ENCODE assay signal across 15 cellular contexts in genomic region chr1:62093261-62093660, GRCh38.
DNase-seq lines count a peak whose midpoint lies in the region; ATAC-seq, FAIRE-seq and TF ChIP-seq lines count a peak whose summit lies in the region.
"Had no signal": no experiment of that assay in that cellular context is flagged by ENCODE, and none has a peak within 500 bp of the region (broad histone marks: within the 10 kb centered on the region; RNA-seq: fewer than 3 reads in every experiment).

No MANE protein-coding gene starts in this region.

- no peaks in the 10 kb centered on the region for H3K27me3 ChIP-seq in liver (ENCODE audit: control insufficient read depth in 4 of 4, insufficient read depth in 4 of 4, low read length in 3 of 4)
- no peaks in the 10 kb centered on the region for H3K27me3 ChIP-seq in HepG2 (ENCODE audit: control insufficient read depth in 1 of 2, insufficient read depth in 2 of 2, low read length in 2 of 2)
- H3K27me3 ChIP-seq: BLaER1 treated with 17β-estradiol and CSF1 and Interleukin-3, amounts not matched to agents 10 nM and 100 nM had no signal

- no peak overlapping the region for H3K27ac ChIP-seq in liver (ENCODE audit: low read depth in 1 of 2, low read length in 2 of 2)
- no peak overlapping the region for H3K27ac ChIP-seq in HepG2 (ENCODE audit: extremely low read length, insufficient read depth, low read length)
- H3K27ac ChIP-seq: BLaER1 treated with 17β-estradiol and CSF1 and Interleukin-3, amounts not matched to agents 10 nM and 100 nM had no signal

- DNase-seq in HepG2 (ENCODE audit: low spot score) (no peak), astrocyte of the spinal cord (ENCODE audit: low read depth, low spot score) (peak; percentile 55), left colon (no peak), smooth muscle cell of the brain vasculature (ENCODE audit: low read depth, low spot score) (peak; percentile 49), GOT3 (lab: John Stamatoyannopoulos, UW) (no peak), osteocyte (ENCODE audit: extremely low spot score, unreplicated experiment) (no peak)
- no peak for DNase-seq in activated T-cell treated with anti-CD3 and anti-CD28 coated beads, Interleukin-2, amount 50 U/mL, for 48 hours
- DNase-seq: ACHN; Calu3; CD4-positive, CD25-positive, alpha-beta regulatory T cell; DMS 273 treated with DMSO at 0.1 percent for 48 hours had no signal

- H3K4me1 Mint-ChIP-seq in osteocyte (ENCODE audit: unreplicated experiment): peaks cover 9% of the 10 kb centered on the region
- H3K4me1 Mint-ChIP-seq: CD4-positive, CD25-positive, alpha-beta regulatory T cell had no signal

- TF ChIP-seq EP300 in HepG2 (IDR thresholded peaks at IDR 0.05; ENCODE audit: low read depth in 2 of 2, low read length in 2 of 2): no peak
- TF ChIP-seq EP300 in HepG2 (CRISPR knock-in tag; IDR thresholded peaks at IDR 0.05; ENCODE audit: borderline replicate concordance): no peak

- FAIRE-seq in HepG2 (lab: Jason Lieb, UNC): no peak
- FAIRE-seq: H54 had no signal

- 37% methylated on average over 3 of the region's 3 CpGs for WGBS in liver
- WGBS in HepG2 (ENCODE audit: low lambda C conversion rate): 91% methylated on average over 3 of the region's 3 CpGs

- H4K20me1 ChIP-seq in HepG2 (ENCODE audit: insufficient read depth, low read length): no peaks in the 10 kb centered on the region
- H4K20me1 ChIP-seq: BLaER1 treated with 17β-estradiol and CSF1 and Interleukin-3, amounts not matched to agents 10 nM and 100 nM had no signal

- TF ChIP-seq RAD21 in liver (IDR thresholded peaks at IDR 0.05) (no peak), HepG2 (CRISPR knock-in tag; IDR thresholded peaks at IDR 0.05) (no peak)

- H3K9me3 ChIP-seq in liver (ENCODE audit: control insufficient read depth in 4 of 4, low read length in 3 of 4) (no peaks in the 10 kb centered on the region), HepG2 (ENCODE audit: low read length) (no peaks in the 10 kb centered on the region)

- no peaks in the 10 kb centered on the region for H3K27me3 Mint-ChIP-seq in osteocyte (ENCODE audit: unreplicated experiment)
- H3K27me3 Mint-ChIP-seq: CD4-positive, CD25-positive, alpha-beta regulatory T cell had no signal

- H3K4me1 ChIP-seq in liver (ENCODE audit: control insufficient read depth in 4 of 4, insufficient read depth in 4 of 4, low read length in 3 of 4) (peaks cover 0 to 12% (median 4%) of the 10 kb centered on the region in 4 donors), HepG2 (ENCODE audit: insufficient read depth, low read length) (0 out of 2 replicates have a peak, but pooled peaks cover 13% of the 10 kb centered on the region)
- H3K4me1 ChIP-seq: BLaER1 treated with 17β-estradiol and CSF1 and Interleukin-3, amounts not matched to agents 10 nM and 100 nM had no signal

- ATAC-seq in HepG2 (no peak), left colon (peak; percentile 52)
- ATAC-seq: HCT116 had no signal

- POLR2A ChIA-PET in HepG2 (lab: Yijun Ruan, JAX): no interaction called here

- in situ Hi-C loops in HepG2 (cut with HindIII; ENCODE audit: extremely low pct_ligation_motif_present, low pct_unique_long_range_greater_than_20kb) (no loop called here), astrocyte of the spinal cord (cut with HindIII; ENCODE audit: low sequenced_read_pairs) (no loop called here)

- no peak overlapping the region for H3K27ac Mint-ChIP-seq in osteocyte (ENCODE audit: unreplicated experiment)
- H3K27ac Mint-ChIP-seq: CD4-positive, CD25-positive, alpha-beta regulatory T cell had no signal

- no peak for TF ChIP-seq POLR2A in HepG2 (IDR thresholded peaks at IDR 0.05; ENCODE audit: insufficient read depth in 1 of 2, low read depth in 2 of 2, low read length in 2 of 2)

- H3K36me3 ChIP-seq in liver (ENCODE audit: control insufficient read depth in 4 of 4, insufficient read depth in 3 of 4, low read depth in 1 of 4, low read length in 3 of 4) (no peaks in the 10 kb centered on the region), HepG2 (replicated peaks in 1 of 2; ENCODE audit: control insufficient read depth in 1 of 2, insufficient read depth in 2 of 2, low read length in 2 of 2) (no peaks in the 10 kb centered on the region)
- H3K36me3 ChIP-seq: BLaER1 treated with 17β-estradiol and CSF1 and Interleukin-3, amounts not matched to agents 10 nM and 100 nM had no signal

- TF ChIP-seq CTCF in liver (IDR thresholded peaks at IDR 0.05; ENCODE audit: low read depth, low read length, missing input control) (no peak), HepG2 (CRISPR knock-in tag; IDR thresholded peaks at IDR 0.05) (no peak), astrocyte of the spinal cord (IDR thresholded peaks at IDR 0.05; ENCODE audit: low read depth, low read length) (no peak), osteocyte (IDR thresholded peaks at IDR 0.05) (no peak)

- CTCF ChIA-PET in HepG2 (lab: Yijun Ruan, JAX; ENCODE audit: low intra/inter-chr PET ratio, low total read pairs): no interaction called here

- intact Hi-C loops in HepG2 (cut with micrococcal nuclease; ENCODE audit: unreplicated experiment): no loop called here
- intact Hi-C loops in left colon (cut with DNase I, micrococcal nuclease): no loop called here

- no peak overlapping the region for H3K4me3 ChIP-seq in liver (ENCODE audit: low read depth in 1 of 3, low read length in 3 of 3)
- H3K4me3 ChIP-seq in HepG2 (replicated peaks in 1 of 3; ENCODE audit: insufficient read depth in 1 of 3, low read depth in 2 of 3, low read length in 3 of 3): no peak overlapping the region
- H3K4me3 ChIP-seq in astrocyte of the spinal cord (ENCODE audit: low read depth, low read length): no peak overlapping the region
- H3K4me3 ChIP-seq: BLaER1 treated with 17β-estradiol and CSF1 and Interleukin-3, amounts not matched to agents 10 nM and 100 nM had no signal

- no TSS peak for BruUV-seq in HepG2 (replicated peaks; lab: Mats Ljungman, UMichigan)

- no peak overlapping the region for H2AFZ ChIP-seq in HepG2 (ENCODE audit: low read length)

- H3K4me3 Mint-ChIP-seq in osteocyte (ENCODE audit: unreplicated experiment): no peak overlapping the region
- H3K4me3 Mint-ChIP-seq: CD4-positive, CD25-positive, alpha-beta regulatory T cell had no signal

- H3K4me2 ChIP-seq in HepG2 (ENCODE audit: low read depth, low read length): no peak overlapping the region
- H3K4me2 ChIP-seq: BLaER1 treated with 17β-estradiol and CSF1 and Interleukin-3, amounts not matched to agents 10 nM and 100 nM had no signal

- H3K79me2 ChIP-seq in HepG2 (ENCODE audit: insufficient read depth, low read length): no peaks in the 10 kb centered on the region

- no peaks in the 10 kb centered on the region for H3K9me3 Mint-ChIP-seq in osteocyte (ENCODE audit: unreplicated experiment)

- H3K9ac ChIP-seq in liver (ENCODE audit: low read depth in 1 of 2, low read length in 2 of 2) (no peak overlapping the region), HepG2 (ENCODE audit: insufficient read depth, low read depth, low read length) (no peak overlapping the region)
- H3K9ac ChIP-seq: BLaER1 treated with 17β-estradiol and CSF1 and Interleukin-3, amounts not matched to agents 10 nM and 100 nM had no signal

- H3K36me3 Mint-ChIP-seq in osteocyte (ENCODE audit: unreplicated experiment): peaks cover 7% of the 10 kb centered on the region

TF ChIP-seq in liver, 16 proteins besides CTCF, POLR2A, EP300 and RAD21:
- TF ChIP-seq NR2F2 (IDR thresholded peaks at IDR 0.05): no peak
- TF ChIP-seq HNF4A (conservative IDR thresholded peaks at IDR 0.05): peak; percentile 58 to 60
- peak in 1 of 2 donors; percentile 19 for TF ChIP-seq RXRA (IDR thresholded peaks at IDR 0.05)
- TF ChIP-seq TAF1 (conservative IDR thresholded peaks at IDR 0.05): no peak

TF ChIP-seq in HepG2, 621 proteins besides CTCF, POLR2A, EP300 and RAD21:
- TF ChIP-seq TBX3 (IDR thresholded peaks at IDR 0.05; ENCODE audit: borderline replicate concordance) (no peak), ZNF746 (CRISPR knock-in tag; IDR thresholded peaks at IDR 0.05) (no peak), NFYC (CRISPR knock-in tag; IDR thresholded peaks at IDR 0.05) (no peak), RBM22 (optimal IDR thresholded peaks at IDR 0.05; ENCODE audit: low read length) (no peak), FOSL2 (CRISPR knock-in tag; IDR thresholded peaks at IDR 0.05) (no peak), ZNF10 (CRISPR knock-in tag; IDR thresholded peaks at IDR 0.05; ENCODE audit: borderline replicate concordance, low read depth) (no peak), KDM5B (CRISPR knock-in tag; IDR thresholded peaks at IDR 0.05; ENCODE audit: borderline replicate concordance) (no peak)

Comparison
In these comparisons a context has a peak if more than half of its experiments do, and no peak if none do; other contexts are left out.
1. DNase-seq: peak in astrocyte of the spinal cord (single experiment) and smooth muscle cell of the brain vasculature (single experiment); none in HepG2 (single experiment), left colon (0 of 2), GOT3 (single experiment), osteocyte (single experiment) and activated T-cell treated with anti-CD3 and anti-CD28 coated beads, Interleukin-2, amount 50 U/mL, for 48 hours (0 of 2).